Comparison of ENCODE assay signal across 14 cellular contexts in the genomic region with DNA sequence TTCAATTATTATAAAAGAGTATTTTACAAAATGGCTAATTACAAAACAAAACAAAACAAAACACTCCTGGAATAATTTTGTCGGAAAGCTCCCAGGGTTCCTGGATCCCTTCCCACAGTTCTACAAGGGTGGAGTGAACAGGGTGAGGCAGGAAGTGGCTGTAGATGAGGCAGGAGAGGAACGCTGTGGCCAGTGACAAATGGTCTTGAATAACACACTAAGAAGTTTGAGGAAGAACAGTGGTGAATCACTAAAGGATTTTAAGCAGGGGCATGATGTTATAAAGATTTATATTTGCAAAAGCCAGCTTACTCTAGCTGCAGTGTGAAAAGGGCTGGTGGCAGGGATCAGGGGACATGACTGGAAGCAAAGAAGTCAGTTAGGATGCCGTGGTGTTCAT. TPM values are rescaled to one million over a fixed set of nuclear protein-coding genes. Genes with fewer than 3 reads are reported as not detected.
DNase-seq lines count a peak whose midpoint lies in the region; ATAC-seq and TF ChIP-seq lines count a peak whose summit lies in the region.
"Had no signal": no experiment of that assay in that cellular context is flagged by ENCODE, and none has a peak within 500 bp of the region (broad histone marks: within the 10 kb centered on the region; RNA-seq: fewer than 3 reads in every experiment).

No MANE protein-coding gene starts in this region.

- H3K9me2 ChIP-seq in Loucy (replicated peaks; ENCODE audit: low read depth, low read length) = no peaks in the 10 kb centered on the region

- H3F3A ChIP-seq in Loucy (ENCODE audit: low read depth) = peaks cover 17% of the 10 kb centered on the region

- no TSS peak for BruUV-seq in Caco-2 (replicated peaks; lab: Mats Ljungman, UMichigan)

- no peak for ATAC-seq in naive B cell (ENCODE audit: low read depth in 2 of 2)
- no peak for ATAC-seq in GM21786 (IDR thresholded peaks at IDR 0.05; ENCODE audit: unreplicated experiment)
- ATAC-seq in GM21515 (IDR thresholded peaks at IDR 0.05; ENCODE audit: unreplicated experiment) = no peak
- no peak for ATAC-seq in HG02798 (IDR thresholded peaks at IDR 0.05; ENCODE audit: poor library complexity, unreplicated experiment)

- H3K9me3 Mint-ChIP-seq in dendritic cell treated with granulocyte-macrophage colony-stimulating factor and Interleukin-4, amounts not matched to agents 40 ng/mL and 50 ng/mL, for 4 days = no peaks in the 10 kb centered on the region
- H3K9me3 Mint-ChIP-seq in naive B cell (no peaks in the 10 kb centered on the region), Caco-2 (ENCODE audit: unreplicated experiment) (no peaks in the 10 kb centered on the region)

- H3K27me3 ChIP-seq in Loucy (ENCODE audit: insufficient read depth, low read length, poor library complexity, severe bottlenecking) (no peaks in the 10 kb centered on the region), Caco-2 (replicated peaks; ENCODE audit: control insufficient read depth, insufficient read depth, low read length) (no peaks in the 10 kb centered on the region)

- no peak overlapping the region for H3K4me3 Mint-ChIP-seq in dendritic cell treated with granulocyte-macrophage colony-stimulating factor and Interleukin-4, amounts not matched to agents 40 ng/mL and 50 ng/mL, for 4 days
- H3K4me3 Mint-ChIP-seq in naive B cell (no peak overlapping the region), Caco-2 (ENCODE audit: unreplicated experiment) (no peak overlapping the region)

- H4K20me1 ChIP-seq in Loucy (ENCODE audit: insufficient read depth, low read length, poor library complexity, severe bottlenecking) = no peaks in the 10 kb centered on the region

- H3K27ac Mint-ChIP-seq in dendritic cell treated with granulocyte-macrophage colony-stimulating factor and Interleukin-4, amounts not matched to agents 40 ng/mL and 50 ng/mL, for 4 days = peak overlapping the region; percentile 11
- H3K27ac Mint-ChIP-seq in naive B cell (peak overlapping the region in 4 of 6 donors; percentile 0 to 63 (median 48)), Caco-2 (ENCODE audit: unreplicated experiment) (no peak overlapping the region)

- DNase-seq in EL (peak; percentile 88), naive B cell (no peak), Caco-2 (no peak)
- DNase-seq: effector CD8-positive, alpha-beta T cell; kidney; NCI-H1694 had no signal

- CTCF ChIA-PET in Caco-2 (lab: Charles Lee) = no interaction called here

- peak overlapping the region; percentile 68 for H3K9ac ChIP-seq in Loucy (ENCODE audit: low read depth, low read length, poor library complexity, severe bottlenecking)
- H3K9ac ChIP-seq: parathyroid adenoma had no signal

- H3K4me1 ChIP-seq in Loucy (ENCODE audit: insufficient read depth, low read length, poor library complexity, severe bottlenecking) (peaks cover 57% of the 10 kb centered on the region), Caco-2 (peaks cover 30% of the 10 kb centered on the region)
- H3K4me1 ChIP-seq: HAP-1 had no signal

- intact Hi-C loops in dendritic cell treated with granulocyte-macrophage colony-stimulating factor and Interleukin-4, amounts not matched to agents 40 ng/mL and 50 ng/mL, for 4 days (cut with micrococcal nuclease) = loop anchor here (10.0 kb wide), 1 partner anchor 354 kb away; no protein-coding TSS in a partner anchor
- intact Hi-C loops in Caco-2 (cut with micrococcal nuclease; ENCODE audit: unreplicated experiment) = loop anchor here (5.0 kb wide), 1 partner anchor 1009 kb away; no protein-coding TSS in a partner anchor

- H3K4me3 ChIP-seq in Loucy (ENCODE audit: low read length, poor library complexity, severe bottlenecking) (no peak overlapping the region), Caco-2 (ENCODE audit: low read depth, low read length) (no peak overlapping the region)
- H3K4me3 ChIP-seq: HAP-1 had no signal

- H3K4me2 ChIP-seq in Loucy (ENCODE audit: low read depth, low read length, poor library complexity, severe bottlenecking) = peak overlapping the region; percentile 73

- peaks cover 54% of the 10 kb centered on the region for H3K36me3 ChIP-seq in Loucy (ENCODE audit: insufficient read depth, low read length)
- H3K36me3 ChIP-seq in Caco-2 (ENCODE audit: control insufficient read depth, insufficient read depth, low read length) = peaks cover 7% of the 10 kb centered on the region

- no peaks in the 10 kb centered on the region for H3K79me2 ChIP-seq in Loucy (ENCODE audit: insufficient read depth, low read length)
- H3K79me2 ChIP-seq: parathyroid adenoma had no signal

- H3K36me3 Mint-ChIP-seq in dendritic cell treated with granulocyte-macrophage colony-stimulating factor and Interleukin-4, amounts not matched to agents 40 ng/mL and 50 ng/mL, for 4 days (ENCODE audit: low read depth) = peaks cover 99% of the 10 kb centered on the region
- H3K36me3 Mint-ChIP-seq in naive B cell (peaks cover 37 to 69% of the 10 kb centered on the region in 2 donors), Caco-2 (ENCODE audit: insufficient read depth, unreplicated experiment) (peaks cover 67% of the 10 kb centered on the region)

- H2AFZ ChIP-seq in Loucy (ENCODE audit: low read length) = no peak overlapping the region
- H2AFZ ChIP-seq: parathyroid adenoma had no signal

- POLR2A ChIA-PET in Caco-2 (lab: Charles Lee) = no interaction called here

- no peaks in the 10 kb centered on the region for H3K27me3 Mint-ChIP-seq in dendritic cell treated with granulocyte-macrophage colony-stimulating factor and Interleukin-4, amounts not matched to agents 40 ng/mL and 50 ng/mL, for 4 days
- no peaks in the 10 kb centered on the region for H3K27me3 Mint-ChIP-seq in naive B cell
- H3K27me3 Mint-ChIP-seq in Caco-2 (ENCODE audit: insufficient read depth, unreplicated experiment) = no peaks in the 10 kb centered on the region

- no peaks in the 10 kb centered on the region for H3K9me3 ChIP-seq in Loucy (ENCODE audit: insufficient read depth, low read depth, low read length)
- H3K9me3 ChIP-seq in Caco-2 = no peaks in the 10 kb centered on the region
- H3K9me3 ChIP-seq: HAP-1 had no signal

- peaks cover 12% of the 10 kb centered on the region for H3K4me1 Mint-ChIP-seq in dendritic cell treated with granulocyte-macrophage colony-stimulating factor and Interleukin-4, amounts not matched to agents 40 ng/mL and 50 ng/mL, for 4 days (ENCODE audit: low read depth)
- peaks cover under 1 to 22% (median 4%) of the 10 kb centered on the region in 3 donors for H3K4me1 Mint-ChIP-seq in naive B cell
- peaks cover 24% of the 10 kb centered on the region for H3K4me1 Mint-ChIP-seq in Caco-2 (ENCODE audit: low read depth, unreplicated experiment)

- TF ChIP-seq CTCF in Loucy (conservative IDR thresholded peaks at IDR 0.05; ENCODE audit: low read length) (no peak), Caco-2 (IDR thresholded peaks at IDR 0.05; ENCODE audit: insufficient read depth in 1 of 2, low read depth in 1 of 2, low read length in 1 of 2, severe bottlenecking in 1 of 2, unreplicated experiment in 1 of 2) (no peak)

RNA-seq across cellular contexts. Expression of gene APOA1, which starts 33.8 kb away (rescaled TPM):
- under 1 TPM in 3 of 6 donors, not detected in 3; 0.37 to 0.62 (median 0.45) TPM for polyA plus RNA-seq in naive B cell (ENCODE audit: low read depth in 6 of 6)
- 872 and 913 TPM in 2 replicates for total RNA-seq in Caco-2 (2022)
- total RNA-seq: kidney had no signal

RNA-seq across cellular contexts. Expression of gene APOC3, which starts 41.5 kb away (rescaled TPM):
- polyA plus RNA-seq in naive B cell (ENCODE audit: low read depth in 6 of 6) = not detected
- total RNA-seq in Caco-2 (2022) = 103 and 128 TPM in 2 replicates
- total RNA-seq: kidney, OCI-LY7 had no signal

RNA-seq across cellular contexts. Expression of gene APOA4, which starts 48.1 kb away (rescaled TPM):
- not detected for polyA plus RNA-seq in naive B cell (ENCODE audit: low read depth in 6 of 6)
- 1.8 and 3.3 TPM in 2 replicates for total RNA-seq in Caco-2 (2022)
- total RNA-seq: kidney, OCI-LY7 had no signal
